ENCODE assay signal across 1 cellular context in genomic region chr11:18312012-18312411, GRCh38.
TF ChIP-seq lines count a peak whose summit lies in the region.

No MANE protein-coding gene starts in this region.

TF ChIP-seq in GM23338, 12 proteins besides CTCF, POLR2A, EP300 and RAD21 (continued from another document):
- TF ChIP-seq ZNF462 (CRISPR knock-in tag; IDR thresholded peaks at IDR 0.05), result no peak
- TF ChIP-seq NANOG (IDR thresholded peaks at IDR 0.05; ENCODE audit: borderline replicate concordance), result no peak
- no peak for TF ChIP-seq CREB1 (CRISPR knock-in tag; IDR thresholded peaks at IDR 0.05; ENCODE audit: low read depth)
- TF ChIP-seq ZNF114 (CRISPR knock-in tag; IDR thresholded peaks at IDR 0.05), result no peak
